22 cellular contexts compared by ENCODE assay signal in the genomic region with DNA sequence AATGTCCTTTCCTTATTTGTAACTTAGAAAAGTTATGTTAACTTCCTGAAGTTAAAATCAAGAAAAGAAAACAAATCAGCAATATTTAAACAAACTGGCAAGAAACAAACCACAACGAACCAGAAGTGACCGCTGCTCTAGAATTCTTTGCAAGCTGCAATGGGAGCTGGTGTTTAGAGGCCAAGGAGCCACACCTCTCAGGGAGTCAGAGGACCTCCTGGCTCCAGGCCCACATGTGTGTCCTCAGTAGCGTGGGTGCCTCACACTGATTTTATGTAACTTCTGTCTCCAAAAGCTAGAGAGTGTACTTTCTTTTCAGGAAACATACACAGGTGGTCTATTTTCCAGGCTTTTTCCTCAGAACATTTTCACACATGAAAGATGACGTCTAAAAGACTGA.
"Had no signal": no experiment of that assay in that cellular context is flagged by ENCODE, and none has a peak within 500 bp of the region (broad histone marks: within the 10 kb centered on the region; RNA-seq: fewer than 3 reads in every experiment).

No MANE protein-coding gene starts in this region.

- H3K9ac ChIP-seq: SK-N-SH had no signal

- H3K9me3 ChIP-seq: SK-N-SH had no signal

- ATAC-seq: T-cell had no signal

- H3K4me2 ChIP-seq: SK-N-SH had no signal

- DNase-seq: IMR-90, Karpas-422, KG1, MV-4-11, NCI-H1048, NCI-H1105, NCI-H1417, NCI-H1436 treated with DMSO at 0.1 percent for 48 hours, NCI-H1694, NCI-H187 treated with DMSO at 0.1 percent for 48 hours, NCI-H2029 treated with DMSO at 0.1 percent for 48 hours, NCI-H2171 treated with DMSO at 0.1 percent for 48 hours, NCI-H345, NCI-H446 treated with DMSO at 0.1 percent for 48 hours, NCI-H524, NCI-H526 treated with DMSO at 0.1 percent for 48 hours, NCI-H748 treated with DMSO at 0.1 percent for 48 hours, SHP77, SK-N-SH, SW 1271, T-cell had no signal

- H3K27ac ChIP-seq: RWPE1 had no signal
